ENCODE assay signal across 14 cellular contexts in genomic region chr4:122412547-122412946, GRCh38. TPM values are rescaled to one million over a fixed set of nuclear protein-coding genes. Genes with fewer than 3 reads are reported as not detected.
DNase-seq lines count a peak whose midpoint lies in the region; ATAC-seq and TF ChIP-seq lines count a peak whose summit lies in the region.
"Had no signal": no experiment of that assay in that cellular context is flagged by ENCODE, and none has a peak within 500 bp of the region (broad histone marks: within the 10 kb centered on the region; RNA-seq: fewer than 3 reads in every experiment).

No MANE protein-coding gene starts in this region.

- ATAC-seq in GM18508 (IDR thresholded peaks at IDR 0.05; ENCODE audit: insufficient read depth, unreplicated experiment) (peak; percentile 77), HG02798 (IDR thresholded peaks at IDR 0.05; ENCODE audit: poor library complexity, unreplicated experiment) (peak; percentile 60), omental fat pad (ENCODE audit: low FRiP score) (no peak)

- intact Hi-C loops in cardiac septum (cut with DNase I): no loop called here

- peak; percentile 40 to 66 for DNase-seq in NCI-H524 (lab: John Stamatoyannopoulos, UW)
- DNase-seq in fibroblast of pulmonary artery (ENCODE audit: low read depth): peak; percentile 7
- DNase-seq in NCI-H510A (lab: John Stamatoyannopoulos, UW): no peak
- no peak for DNase-seq in cardiac septum (ENCODE audit: low spot score)
- no peak for DNase-seq in activated gamma-delta T cell treated with Interleukin-2 at 50 U/mL for 16 hours
- DNase-seq in omental fat pad (ENCODE audit: low spot score): no peak
- DNase-seq: activated CD4-positive, CD25-positive, alpha-beta regulatory T cell treated with anti-CD3 and anti-CD28 coated beads, Interleukin-2, amount 50 U/mL, for 72 hours; activated naive CD8-positive, alpha-beta T cell treated with anti-CD3 and anti-CD28 coated beads for 36 hours; BE2C had no signal

- TF ChIP-seq CTCF in fibroblast of pulmonary artery (IDR thresholded peaks at IDR 0.05; ENCODE audit: low read length, missing control alignments): no peak
- TF ChIP-seq CTCF in omental fat pad (IDR thresholded peaks at IDR 0.05): no peak

- no peak overlapping the region for H3K4me3 ChIP-seq in fibroblast of pulmonary artery (replicated peaks; ENCODE audit: low read depth, low read length)
- H3K4me3 ChIP-seq: lung had no signal

RNA-seq across cellular contexts. Expression of gene ADAD1, which starts 33.7 kb away (rescaled TPM):
- not detected for total RNA-seq in cardiac septum
- total RNA-seq in omental fat pad: not detected
- total RNA-seq: activated naive CD8-positive, alpha-beta T cell treated with anti-CD3 and anti-CD28 coated beads for 36 hours; epithelial cell of proximal tubule; lung; OCI-LY7 had no signal

RNA-seq across cellular contexts. Expression of gene IL2, which starts 44.0 kb away (rescaled TPM):
- not detected for total RNA-seq in cardiac septum
- total RNA-seq in omental fat pad: not detected
- total RNA-seq: epithelial cell of proximal tubule, OCI-LY7 had no signal

Comparison
In these comparisons a context has a peak if more than half of its experiments do, and no peak if none do; other contexts are left out.
1. DNase-seq: peak in NCI-H524 (2 of 2) and fibroblast of pulmonary artery (single experiment); none in NCI-H510A (single experiment), cardiac septum (single experiment), activated gamma-delta T cell treated with Interleukin-2 at 50 U/mL for 16 hours (single experiment) and omental fat pad (single experiment).